ENCODE assay signal across 2 cellular contexts in the genomic region with DNA sequence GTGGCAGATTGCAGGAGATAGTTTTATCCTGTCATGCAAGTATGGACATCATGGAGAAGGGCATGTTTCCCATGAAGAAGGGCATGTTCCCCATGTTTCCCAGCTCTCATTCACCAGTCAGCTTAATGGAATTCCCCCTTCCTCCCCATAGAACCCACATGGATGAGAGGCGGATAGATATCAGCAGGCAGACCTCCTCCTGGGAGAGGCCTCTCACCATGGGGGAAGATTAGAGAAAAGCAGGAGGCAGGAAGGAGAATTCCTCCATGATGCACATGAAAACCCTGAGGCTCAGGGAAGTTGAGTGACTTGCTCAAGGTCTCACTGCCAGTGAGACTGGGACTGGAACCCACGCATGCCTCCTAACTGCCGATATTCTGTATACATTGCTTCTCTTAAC.
TF ChIP-seq lines count a peak whose summit lies in the region.

No MANE protein-coding gene starts in this region.

TF ChIP-seq in HEK293, 187 proteins besides CTCF, POLR2A, EP300 and RAD21 (continued from another document):
- TF ChIP-seq, protein P1, sequence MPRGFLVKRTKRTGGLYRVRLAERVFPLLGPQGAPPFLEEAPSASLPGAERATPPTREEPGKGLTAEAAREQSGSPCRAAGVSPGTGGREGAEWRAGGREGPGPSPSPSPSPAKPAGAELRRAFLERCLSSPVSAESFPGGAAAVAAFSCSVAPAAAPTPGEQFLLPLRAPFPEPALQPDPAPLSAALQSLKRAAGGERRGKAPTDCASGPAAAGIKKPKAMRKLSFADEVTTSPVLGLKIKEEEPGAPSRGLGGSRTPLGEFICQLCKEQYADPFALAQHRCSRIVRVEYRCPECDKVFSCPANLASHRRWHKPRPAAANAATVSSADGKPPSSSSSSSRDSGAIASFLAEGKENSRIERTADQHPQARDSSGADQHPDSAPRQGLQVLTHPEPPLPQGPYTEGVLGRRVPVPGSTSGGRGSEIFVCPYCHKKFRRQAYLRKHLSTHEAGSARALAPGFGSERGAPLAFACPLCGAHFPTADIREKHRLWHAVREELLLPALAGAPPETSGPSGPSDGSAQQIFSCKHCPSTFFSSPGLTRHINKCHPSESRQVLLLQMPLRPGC (tag by site-specific recombination; IDR thresholded peaks at IDR 0.05) = no peak
- TF ChIP-seq, protein P2, sequence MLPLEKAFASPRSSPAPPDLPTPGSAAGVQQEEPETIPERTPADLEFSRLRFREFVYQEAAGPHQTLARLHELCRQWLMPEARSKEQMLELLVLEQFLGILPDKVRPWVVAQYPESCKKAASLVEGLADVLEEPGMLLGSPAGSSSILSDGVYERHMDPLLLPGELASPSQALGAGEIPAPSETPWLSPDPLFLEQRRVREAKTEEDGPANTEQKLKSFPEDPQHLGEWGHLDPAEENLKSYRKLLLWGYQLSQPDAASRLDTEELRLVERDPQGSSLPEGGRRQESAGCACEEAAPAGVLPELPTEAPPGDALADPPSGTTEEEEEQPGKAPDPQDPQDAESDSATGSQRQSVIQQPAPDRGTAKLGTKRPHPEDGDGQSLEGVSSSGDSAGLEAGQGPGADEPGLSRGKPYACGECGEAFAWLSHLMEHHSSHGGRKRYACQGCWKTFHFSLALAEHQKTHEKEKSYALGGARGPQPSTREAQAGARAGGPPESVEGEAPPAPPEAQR (tag by site-specific recombination; IDR thresholded peaks at IDR 0.05) = no peak
- TF ChIP-seq ZNF626 (tag by site-specific recombination; IDR thresholded peaks at IDR 0.05) = no peak
- no peak for TF ChIP-seq GFI1B (tag by site-specific recombination; IDR thresholded peaks at IDR 0.05)

TF ChIP-seq in HepG2, 621 proteins besides CTCF, POLR2A, EP300 and RAD21 (continued from another document):
- TF ChIP-seq, protein P3, sequence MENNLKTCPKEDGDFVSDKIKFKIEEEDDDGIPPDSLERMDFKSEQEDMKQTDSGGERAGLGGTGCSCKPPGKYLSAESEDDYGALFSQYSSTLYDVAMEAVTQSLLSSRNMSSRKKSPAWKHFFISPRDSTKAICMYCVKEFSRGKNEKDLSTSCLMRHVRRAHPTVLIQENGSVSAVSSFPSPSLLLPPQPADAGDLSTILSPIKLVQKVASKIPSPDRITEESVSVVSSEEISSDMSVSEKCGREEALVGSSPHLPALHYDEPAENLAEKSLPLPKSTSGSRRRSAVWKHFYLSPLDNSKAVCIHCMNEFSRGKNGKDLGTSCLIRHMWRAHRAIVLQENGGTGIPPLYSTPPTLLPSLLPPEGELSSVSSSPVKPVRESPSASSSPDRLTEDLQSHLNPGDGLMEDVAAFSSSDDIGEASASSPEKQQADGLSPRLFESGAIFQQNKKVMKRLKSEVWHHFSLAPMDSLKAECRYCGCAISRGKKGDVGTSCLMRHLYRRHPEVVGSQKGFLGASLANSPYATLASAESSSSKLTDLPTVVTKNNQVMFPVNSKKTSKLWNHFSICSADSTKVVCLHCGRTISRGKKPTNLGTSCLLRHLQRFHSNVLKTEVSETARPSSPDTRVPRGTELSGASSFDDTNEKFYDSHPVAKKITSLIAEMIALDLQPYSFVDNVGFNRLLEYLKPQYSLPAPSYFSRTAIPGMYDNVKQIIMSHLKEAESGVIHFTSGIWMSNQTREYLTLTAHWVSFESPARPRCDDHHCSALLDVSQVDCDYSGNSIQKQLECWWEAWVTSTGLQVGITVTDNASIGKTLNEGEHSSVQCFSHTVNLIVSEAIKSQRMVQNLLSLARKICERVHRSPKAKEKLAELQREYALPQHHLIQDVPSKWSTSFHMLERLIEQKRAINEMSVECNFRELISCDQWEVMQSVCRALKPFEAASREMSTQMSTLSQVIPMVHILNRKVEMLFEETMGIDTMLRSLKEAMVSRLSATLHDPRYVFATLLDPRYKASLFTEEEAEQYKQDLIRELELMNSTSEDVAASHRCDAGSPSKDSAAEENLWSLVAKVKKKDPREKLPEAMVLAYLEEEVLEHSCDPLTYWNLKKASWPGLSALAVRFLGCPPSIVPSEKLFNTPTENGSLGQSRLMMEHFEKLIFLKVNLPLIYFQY (CRISPR knock-in tag; IDR thresholded peaks at IDR 0.05; ENCODE audit: borderline replicate concordance) = no peak
- no peak for TF ChIP-seq PLRG1 (conservative IDR thresholded peaks at IDR 0.05)
- no peak for TF ChIP-seq TAF1 (CRISPR knock-in tag; IDR thresholded peaks at IDR 0.05)
- no peak for TF ChIP-seq ZNF207 (IDR thresholded peaks at IDR 0.05; ENCODE audit: borderline replicate concordance)
- TF ChIP-seq BRD4 (CRISPR knock-in tag; IDR thresholded peaks at IDR 0.05) = no peak
- TF ChIP-seq, protein P4, sequence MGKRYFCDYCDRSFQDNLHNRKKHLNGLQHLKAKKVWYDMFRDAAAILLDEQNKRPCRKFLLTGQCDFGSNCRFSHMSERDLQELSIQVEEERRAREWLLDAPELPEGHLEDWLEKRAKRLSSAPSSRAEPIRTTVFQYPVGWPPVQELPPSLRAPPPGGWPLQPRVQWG (CRISPR knock-in tag; IDR thresholded peaks at IDR 0.05; ENCODE audit: borderline replicate concordance, low read depth) = no peak
- TF ChIP-seq ZNF839 (CRISPR knock-in tag; IDR thresholded peaks at IDR 0.05; ENCODE audit: borderline replicate concordance) = no peak
- no peak for TF ChIP-seq ZFYVE20 (CRISPR knock-in tag; IDR thresholded peaks at IDR 0.05; ENCODE audit: borderline replicate concordance, low read depth)
- no peak for TF ChIP-seq ZNF569 (CRISPR knock-in tag; IDR thresholded peaks at IDR 0.05; ENCODE audit: borderline replicate concordance)
- TF ChIP-seq, protein P5, sequence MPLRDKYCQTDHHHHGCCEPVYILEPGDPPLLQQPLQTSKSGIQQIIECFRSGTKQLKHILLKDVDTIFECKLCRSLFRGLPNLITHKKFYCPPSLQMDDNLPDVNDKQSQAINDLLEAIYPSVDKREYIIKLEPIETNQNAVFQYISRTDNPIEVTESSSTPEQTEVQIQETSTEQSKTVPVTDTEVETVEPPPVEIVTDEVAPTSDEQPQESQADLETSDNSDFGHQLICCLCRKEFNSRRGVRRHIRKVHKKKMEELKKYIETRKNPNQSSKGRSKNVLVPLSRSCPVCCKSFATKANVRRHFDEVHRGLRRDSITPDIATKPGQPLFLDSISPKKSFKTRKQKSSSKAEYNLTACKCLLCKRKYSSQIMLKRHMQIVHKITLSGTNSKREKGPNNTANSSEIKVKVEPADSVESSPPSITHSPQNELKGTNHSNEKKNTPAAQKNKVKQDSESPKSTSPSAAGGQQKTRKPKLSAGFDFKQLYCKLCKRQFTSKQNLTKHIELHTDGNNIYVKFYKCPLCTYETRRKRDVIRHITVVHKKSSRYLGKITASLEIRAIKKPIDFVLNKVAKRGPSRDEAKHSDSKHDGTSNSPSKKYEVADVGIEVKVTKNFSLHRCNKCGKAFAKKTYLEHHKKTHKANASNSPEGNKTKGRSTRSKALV (CRISPR knock-in tag; IDR thresholded peaks at IDR 0.05) = no peak
- TF ChIP-seq ELF4 (CRISPR knock-in tag; IDR thresholded peaks at IDR 0.05; ENCODE audit: borderline replicate concordance) = no peak
- no peak for TF ChIP-seq ARNT2 (CRISPR knock-in tag; IDR thresholded peaks at IDR 0.05; ENCODE audit: low read depth)
- TF ChIP-seq, protein P6, sequence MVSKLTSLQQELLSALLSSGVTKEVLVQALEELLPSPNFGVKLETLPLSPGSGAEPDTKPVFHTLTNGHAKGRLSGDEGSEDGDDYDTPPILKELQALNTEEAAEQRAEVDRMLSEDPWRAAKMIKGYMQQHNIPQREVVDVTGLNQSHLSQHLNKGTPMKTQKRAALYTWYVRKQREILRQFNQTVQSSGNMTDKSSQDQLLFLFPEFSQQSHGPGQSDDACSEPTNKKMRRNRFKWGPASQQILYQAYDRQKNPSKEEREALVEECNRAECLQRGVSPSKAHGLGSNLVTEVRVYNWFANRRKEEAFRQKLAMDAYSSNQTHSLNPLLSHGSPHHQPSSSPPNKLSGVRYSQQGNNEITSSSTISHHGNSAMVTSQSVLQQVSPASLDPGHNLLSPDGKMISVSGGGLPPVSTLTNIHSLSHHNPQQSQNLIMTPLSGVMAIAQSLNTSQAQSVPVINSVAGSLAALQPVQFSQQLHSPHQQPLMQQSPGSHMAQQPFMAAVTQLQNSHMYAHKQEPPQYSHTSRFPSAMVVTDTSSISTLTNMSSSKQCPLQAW (CRISPR knock-in tag; IDR thresholded peaks at IDR 0.05) = no peak
- no peak for TF ChIP-seq ZNF670 (CRISPR knock-in tag; IDR thresholded peaks at IDR 0.05; ENCODE audit: borderline replicate concordance)
- TF ChIP-seq JUNB (CRISPR knock-in tag; IDR thresholded peaks at IDR 0.05; ENCODE audit: borderline replicate concordance) = no peak
- TF ChIP-seq, protein P7, sequence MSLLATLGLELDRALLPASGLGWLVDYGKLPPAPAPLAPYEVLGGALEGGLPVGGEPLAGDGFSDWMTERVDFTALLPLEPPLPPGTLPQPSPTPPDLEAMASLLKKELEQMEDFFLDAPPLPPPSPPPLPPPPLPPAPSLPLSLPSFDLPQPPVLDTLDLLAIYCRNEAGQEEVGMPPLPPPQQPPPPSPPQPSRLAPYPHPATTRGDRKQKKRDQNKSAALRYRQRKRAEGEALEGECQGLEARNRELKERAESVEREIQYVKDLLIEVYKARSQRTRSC (CRISPR knock-in tag; IDR thresholded peaks at IDR 0.05; ENCODE audit: low read depth) = no peak
- TF ChIP-seq GATAD2A (CRISPR knock-in tag; IDR thresholded peaks at IDR 0.05) = no peak
